ENCODE assay signal across 39 cellular contexts in genomic region chr5:69000216-69000615, GRCh38.
"Had no signal": no experiment of that assay in that cellular context is flagged by ENCODE, and none has a peak within 500 bp of the region (broad histone marks: within the 10 kb centered on the region; RNA-seq: fewer than 3 reads in every experiment).

No MANE protein-coding gene starts in this region.

- H3K4me3 Mint-ChIP-seq: activated naive CD4-positive, alpha-beta T cell treated with anti-CD3 and anti-CD28 coated beads for 36 hours; activated naive CD4-positive, alpha-beta T cell treated with anti-CD3 and anti-CD28 coated beads, Interleukin-2, amount 10 ng/mL, durations not matched to agents 7 days and 5 days; activated naive CD4-positive, alpha-beta T cell treated with anti-CD3 and anti-CD28 coated beads, Interleukin-2, amount 50 U/mL, for 24 hours; activated naive CD8-positive, alpha-beta T cell; activated naive CD8-positive, alpha-beta T cell treated with anti-CD3 and anti-CD28 coated beads for 36 hours; activated naive CD8-positive, alpha-beta T cell treated with anti-CD3 and anti-CD28 coated beads, Interleukin-2, amount 10 ng/mL, durations not matched to agents 7 days and 5 days; activated naive CD8-positive, alpha-beta T cell treated with anti-CD3 and anti-CD28 coated beads, Interleukin-2, amount 50 U/mL, for 24 hours; activated T-cell treated with anti-CD3 and anti-CD28 coated beads, Interleukin-2, amount 50 U/mL, for 24 hours; activated T-cell treated with anti-CD3 and anti-CD28 coated beads, Interleukin-2, amount 50 U/mL, for 4 hours; activated T-cell treated with anti-CD3 and anti-CD28 coated beads, Interleukin-2, amount 50 U/mL, for 72 hours; activated T-helper 1 cell treated with anti-CD3 and anti-CD28 coated beads, Interleukin-12 subunit alpha, Interleukin-12 subunit beta, Interleukin-2, Interleukin-4 antibody, amounts not matched to agents 30 ng/mL and 10 ng/mL and 1 ng/mL, durations not matched to agents 14 hours and 24 hours and 36 hours; activated T-helper 17 cell treated with anti-CD3 and anti-CD28 coated beads, Interleukin-2, amount 50 U/mL, for 72 hours; brain; central memory CD8-positive, alpha-beta T cell had no signal

- H3K27me3 ChIP-seq: adrenal gland, ascending aorta, body of pancreas, brain microvascular endothelial cell, breast epithelium, cardiac muscle cell had no signal

- H3K27ac ChIP-seq: adrenal gland, ascending aorta, body of pancreas, brain microvascular endothelial cell, breast epithelium, cardiac muscle cell had no signal

- H3K9me3 ChIP-seq: adrenal gland, ascending aorta, body of pancreas, breast epithelium had no signal

- H3K4me1 Mint-ChIP-seq: activated naive CD4-positive, alpha-beta T cell treated with anti-CD3 and anti-CD28 coated beads, Interleukin-2, amount 50 U/mL, for 24 hours; activated naive CD8-positive, alpha-beta T cell treated with anti-CD3 and anti-CD28 coated beads for 36 hours; brain had no signal

- H3K4me3 ChIP-seq: adrenal gland, ascending aorta, body of pancreas, breast epithelium, cardiac muscle cell had no signal

- H3K9me3 Mint-ChIP-seq: activated naive CD4-positive, alpha-beta T cell treated with anti-CD3 and anti-CD28 coated beads for 36 hours; activated naive CD4-positive, alpha-beta T cell treated with anti-CD3 and anti-CD28 coated beads, Interleukin-2, amount 10 ng/mL, durations not matched to agents 7 days and 5 days; activated naive CD4-positive, alpha-beta T cell treated with anti-CD3 and anti-CD28 coated beads, Interleukin-2, amount 50 U/mL, for 24 hours; activated naive CD4-positive, alpha-beta T cell treated with anti-CD3 and anti-CD28 coated beads, Interleukin-2, amount 50 U/mL, for 72 hours; activated naive CD8-positive, alpha-beta T cell treated with anti-CD3 and anti-CD28 coated beads for 36 hours; activated naive CD8-positive, alpha-beta T cell treated with anti-CD3 and anti-CD28 coated beads, Interleukin-2, amount 10 ng/mL, durations not matched to agents 7 days and 5 days; activated naive CD8-positive, alpha-beta T cell treated with anti-CD3 and anti-CD28 coated beads, Interleukin-2, amount 50 U/mL, for 24 hours; activated T-cell treated with anti-CD3 and anti-CD28 coated beads, Interleukin-2, amount 50 U/mL, for 24 hours; activated T-cell treated with anti-CD3 and anti-CD28 coated beads, Interleukin-2, amount 50 U/mL, for 4 hours; activated T-cell treated with anti-CD3 and anti-CD28 coated beads, Interleukin-2, amount 50 U/mL, for 72 hours; activated T-helper 1 cell treated with anti-CD3 and anti-CD28 coated beads, Interleukin-12 subunit alpha, Interleukin-12 subunit beta, Interleukin-2, Interleukin-4 antibody, amounts not matched to agents 30 ng/mL and 10 ng/mL and 1 ng/mL, durations not matched to agents 14 hours and 24 hours and 36 hours; activated T-helper 17 cell treated with anti-CD3 and anti-CD28 coated beads, Interleukin-2, amount 50 U/mL, for 72 hours; activated T-helper 2 cell treated with anti-CD3 and anti-CD28 coated beads, Interferon-gamma antibody, Interleukin-2, Interleukin-4, amounts not matched to agents 10 μg/mL and 5 μg/mL and 100 μg/mL, durations not matched to agents 14 hours and 24 hours and 36 hours; central memory CD8-positive, alpha-beta T cell had no signal

- H3K4me1 ChIP-seq: adrenal gland, ascending aorta, body of pancreas, breast epithelium had no signal

- H3K36me3 ChIP-seq: adrenal gland, ascending aorta, brain microvascular endothelial cell, breast epithelium, cardiac muscle cell had no signal

- H3K27ac Mint-ChIP-seq: activated naive CD4-positive, alpha-beta T cell treated with anti-CD3 and anti-CD28 coated beads for 36 hours; activated naive CD4-positive, alpha-beta T cell treated with anti-CD3 and anti-CD28 coated beads, Interleukin-2, amount 10 ng/mL, durations not matched to agents 7 days and 5 days; activated naive CD4-positive, alpha-beta T cell treated with anti-CD3 and anti-CD28 coated beads, Interleukin-2, amount 50 U/mL, for 24 hours; activated naive CD4-positive, alpha-beta T cell treated with anti-CD3 and anti-CD28 coated beads, Interleukin-2, amount 50 U/mL, for 72 hours; activated naive CD8-positive, alpha-beta T cell; activated naive CD8-positive, alpha-beta T cell treated with anti-CD3 and anti-CD28 coated beads for 36 hours; activated naive CD8-positive, alpha-beta T cell treated with anti-CD3 and anti-CD28 coated beads, Interleukin-2, amount 10 ng/mL, durations not matched to agents 7 days and 5 days; activated naive CD8-positive, alpha-beta T cell treated with anti-CD3 and anti-CD28 coated beads, Interleukin-2, amount 50 U/mL, for 24 hours; activated T-cell treated with anti-CD3 and anti-CD28 coated beads, Interleukin-2, amount 50 U/mL, for 24 hours; activated T-cell treated with anti-CD3 and anti-CD28 coated beads, Interleukin-2, amount 50 U/mL, for 72 hours; activated T-helper 1 cell treated with anti-CD3 and anti-CD28 coated beads, Interleukin-12 subunit alpha, Interleukin-12 subunit beta, Interleukin-2, Interleukin-4 antibody, amounts not matched to agents 30 ng/mL and 10 ng/mL and 1 ng/mL, durations not matched to agents 14 hours and 24 hours and 36 hours; activated T-helper 17 cell treated with anti-CD3 and anti-CD28 coated beads, Interleukin-2, amount 50 U/mL, for 72 hours; activated T-helper 2 cell treated with anti-CD3 and anti-CD28 coated beads, Interferon-gamma antibody, Interleukin-2, Interleukin-4, amounts not matched to agents 10 μg/mL and 5 μg/mL and 100 μg/mL, durations not matched to agents 14 hours and 24 hours and 36 hours had no signal

- DNase-seq: activated effector memory CD4-positive, alpha-beta T cell treated with anti-CD3 and anti-CD28 coated beads, Interleukin-2, amount 50 U/mL, for 16 hours; activated effector memory CD4-positive, alpha-beta T cell treated with Interleukin-2 at 50 U/mL for 16 hours; activated gamma-delta T cell; activated gamma-delta T cell treated with Interleukin-2 at 50 U/mL for 16 hours; activated naive CD4-positive, alpha-beta T cell; activated naive CD4-positive, alpha-beta T cell treated with anti-CD3 and anti-CD28 coated beads for 36 hours; activated naive CD4-positive, alpha-beta T cell treated with anti-CD3 and anti-CD28 coated beads, Interleukin-2, amount 10 ng/mL, durations not matched to agents 7 days and 5 days; activated naive CD4-positive, alpha-beta T cell treated with anti-CD3 and anti-CD28 coated beads, Interleukin-2, amount 50 U/mL, for 16 hours; activated naive CD4-positive, alpha-beta T cell treated with Interleukin-2 at 50 U/mL for 16 hours; activated naive CD8-positive, alpha-beta T cell treated with anti-CD3 and anti-CD28 coated beads for 36 hours; activated naive CD8-positive, alpha-beta T cell treated with anti-CD3 and anti-CD28 coated beads, Interleukin-2, amount 10 ng/mL, durations not matched to agents 7 days and 5 days; activated naive CD8-positive, alpha-beta T cell treated with anti-CD3 and anti-CD28 coated beads, Interleukin-2, amount 50 U/mL, for 24 hours; activated T-cell treated with anti-CD3 and anti-CD28 coated beads for 4 hours; activated T-cell treated with anti-CD3 and anti-CD28 coated beads, Interleukin-2, amount 50 U/mL, for 1 hour; activated T-cell treated with anti-CD3 and anti-CD28 coated beads, Interleukin-2, amount 50 U/mL, for 24 hours; activated T-cell treated with anti-CD3 and anti-CD28 coated beads, Interleukin-2, amount 50 U/mL, for 4 hours; activated T-cell treated with anti-CD3 and anti-CD28 coated beads, Interleukin-2, amount 50 U/mL, for 48 hours; activated T-cell treated with anti-CD3 and anti-CD28 coated beads, Interleukin-2, amount 50 U/mL, for 72 hours; adrenal gland; amniotic stem cell; amygdala; anterior cingulate cortex; aorta; body of pancreas; caudate nucleus; central memory CD4-positive, alpha-beta T cell; cerebellar nuclear complex had no signal

- H3K36me3 Mint-ChIP-seq: activated naive CD4-positive, alpha-beta T cell treated with anti-CD3 and anti-CD28 coated beads, Interleukin-2, amount 10 ng/mL, durations not matched to agents 7 days and 5 days; activated naive CD4-positive, alpha-beta T cell treated with anti-CD3 and anti-CD28 coated beads, Interleukin-2, amount 50 U/mL, for 24 hours; activated naive CD4-positive, alpha-beta T cell treated with anti-CD3 and anti-CD28 coated beads, Interleukin-2, amount 50 U/mL, for 72 hours; activated naive CD8-positive, alpha-beta T cell; activated naive CD8-positive, alpha-beta T cell treated with anti-CD3 and anti-CD28 coated beads for 36 hours; activated naive CD8-positive, alpha-beta T cell treated with anti-CD3 and anti-CD28 coated beads, Interleukin-2, amount 10 ng/mL, durations not matched to agents 7 days and 5 days; brain had no signal

- H3K27me3 Mint-ChIP-seq: activated naive CD4-positive, alpha-beta T cell treated with anti-CD3 and anti-CD28 coated beads, Interleukin-2, amount 10 ng/mL, durations not matched to agents 7 days and 5 days had no signal

- ATAC-seq: activated naive CD4-positive, alpha-beta T cell treated with anti-CD3 and anti-CD28 coated beads, Interleukin-2, amount 50 U/mL, for 72 hours; activated naive CD8-positive, alpha-beta T cell treated with anti-CD3 and anti-CD28 coated beads, Interleukin-2, amount 50 U/mL, for 24 hours; activated T-cell treated with anti-CD3 and anti-CD28 coated beads, Interleukin-2, amount 50 U/mL, for 4 hours; activated T-cell treated with anti-CD3 and anti-CD28 coated beads, Interleukin-2, amount 50 U/mL, for 72 hours; activated T-helper 17 cell treated with anti-CD3 and anti-CD28 coated beads, Interleukin-2, amount 50 U/mL, for 72 hours; body of pancreas had no signal
